Comparison of ENCODE assay signal across 8 cellular contexts in the genomic region with DNA sequence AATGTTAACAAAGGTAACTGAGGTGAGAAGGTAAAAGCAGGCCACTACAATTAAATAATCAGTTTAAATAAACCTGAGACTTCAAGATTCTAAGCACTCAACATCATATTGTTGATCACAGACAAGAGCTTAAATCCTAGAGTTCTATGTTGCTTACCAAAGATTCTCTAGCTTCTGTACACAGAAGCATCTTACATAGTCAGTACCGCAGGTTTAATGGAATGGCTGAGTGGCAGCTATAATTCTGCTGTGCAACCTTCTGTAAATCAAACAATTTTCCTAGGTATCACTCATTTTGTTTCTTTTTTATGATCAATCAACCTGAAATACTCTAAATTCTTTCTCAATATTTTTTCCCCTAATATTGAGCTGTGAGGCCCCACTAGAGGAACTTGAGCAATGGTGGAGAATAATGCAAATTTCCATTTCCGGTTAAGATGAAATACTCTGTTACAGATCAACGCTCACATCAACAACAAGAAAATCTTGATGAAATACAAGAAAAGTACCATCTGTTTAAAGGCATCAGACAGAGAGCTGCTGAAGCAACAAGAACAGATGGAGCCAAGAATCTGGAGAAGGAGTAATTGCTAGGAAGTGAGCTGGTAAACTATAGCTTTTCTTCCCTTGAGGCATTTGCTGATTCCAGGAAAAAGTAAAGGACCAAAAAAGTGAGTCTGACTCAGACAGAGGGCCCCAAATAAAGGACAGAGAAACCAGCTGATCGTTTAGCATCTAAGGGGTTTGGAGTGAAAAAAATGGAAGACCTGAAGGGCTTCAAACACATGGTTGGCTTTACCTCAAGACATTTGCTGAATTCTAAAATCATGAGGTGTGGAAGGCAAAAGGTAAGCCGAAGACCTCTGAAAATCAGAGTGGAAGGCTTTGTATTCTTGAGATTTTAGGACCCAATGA. TPM values are rescaled to one million over a fixed set of nuclear protein-coding genes. Genes with fewer than 3 reads are reported as not detected.
A peak's percentile ranks its signal among the peaks of the same experiment; 100 is the strongest.
DNase-seq lines count a peak whose midpoint lies in the region; ATAC-seq and TF ChIP-seq lines count a peak whose summit lies in the region.

No MANE protein-coding gene starts in this region.

- TF ChIP-seq CTCF in A673 (conservative IDR thresholded peaks at IDR 0.05; ENCODE audit: low read depth, low read length) (no peak), SU-DHL-6 (IDR thresholded peaks at IDR 0.05; ENCODE audit: insufficient read depth, low read length, poor library complexity, severe bottlenecking) (no peak), testis (IDR thresholded peaks at IDR 0.05) (no peak)

- H3K4me3 ChIP-seq in A673 (ENCODE audit: low read depth, low read length, poor library complexity, severe bottlenecking) (no peak overlapping the region), SU-DHL-6 (ENCODE audit: insufficient read depth, low read length, poor library complexity, severe bottlenecking) (peak overlapping the region; percentile 48), testis (no peak overlapping the region)

- WGBS in testis, 2 donors: 86 to 89% methylated on average over 5 of the region's 5 CpGs

- H3K4me2 ChIP-seq in SU-DHL-6 (ENCODE audit: low read depth, low read length, poor library complexity, severe bottlenecking): peak overlapping the region; percentile 89

- DNase-seq in A673 (ENCODE audit: low spot score) (peak; percentile 62), GOT3 (lab: John Stamatoyannopoulos, UW) (no peak), pons (ENCODE audit: low spot score) (no peak), testis (no peak)

- no peaks in the 10 kb centered on the region for H3K9me2 ChIP-seq in SU-DHL-6 (replicated peaks; ENCODE audit: insufficient read depth, low read length)

- H3K27me3 ChIP-seq in A673 (replicated peaks; ENCODE audit: insufficient read depth, low read depth, low read length, poor library complexity) (no peaks in the 10 kb centered on the region), SU-DHL-6 (ENCODE audit: low read length) (no peaks in the 10 kb centered on the region), testis (no peaks in the 10 kb centered on the region)

- no TSS peak for BruUV-seq in A673 (replicated peaks; lab: Mats Ljungman, UMichigan)

- ATAC-seq in GM18868 (IDR thresholded peaks at IDR 0.05; ENCODE audit: unreplicated experiment): peak; percentile 94
- ATAC-seq in HG02885 (IDR thresholded peaks at IDR 0.05; ENCODE audit: poor library complexity, unreplicated experiment): peak; percentile 96
- no peak for ATAC-seq in SK-N-SH treated with all-trans-retinoic acid at 6 μM for 48 hours

- peak overlapping the region; percentile 64 for H3K27ac ChIP-seq in A673 (ENCODE audit: low read depth, low read length, poor library complexity, severe bottlenecking)
- peak overlapping the region; percentile 93 for H3K27ac ChIP-seq in SU-DHL-6 (ENCODE audit: low read depth, low read length)
- H3K27ac ChIP-seq in testis: no peak overlapping the region

- CTCF ChIA-PET in A673 (lab: Charles Lee): no interaction called here

- H3K9me3 ChIP-seq in A673 (ENCODE audit: low read depth, low read length, poor library complexity, severe bottlenecking) (no peaks in the 10 kb centered on the region), SU-DHL-6 (ENCODE audit: insufficient read depth, low read length) (no peaks in the 10 kb centered on the region), testis (no peaks in the 10 kb centered on the region)

- intact Hi-C loops in A673 (cut with micrococcal nuclease; ENCODE audit: unreplicated experiment): no loop called here
- intact Hi-C loops in testis (cut with DNase I; ENCODE audit: low total_unique reads): no loop called here

- no peak for TF ChIP-seq POLR2A in testis (IDR thresholded peaks at IDR 0.05)

- H3K9ac ChIP-seq in SU-DHL-6 (ENCODE audit: low read length): peak overlapping the region; percentile 56

- peaks cover 15% of the 10 kb centered on the region for H3K79me2 ChIP-seq in SU-DHL-6 (ENCODE audit: insufficient read depth, low read length)

- H2AFZ ChIP-seq in SU-DHL-6 (ENCODE audit: low read depth, low read length, severe bottlenecking): peak overlapping the region; percentile 69

- H3F3A ChIP-seq in SU-DHL-6 (ENCODE audit: insufficient read depth): peaks cover 17% of the 10 kb centered on the region

- H4K20me1 ChIP-seq in SU-DHL-6 (ENCODE audit: low read depth, low read length): no peaks in the 10 kb centered on the region

- H3K36me3 ChIP-seq in A673 (ENCODE audit: insufficient read depth, low read length, poor library complexity, severe bottlenecking) (no peaks in the 10 kb centered on the region), SU-DHL-6 (ENCODE audit: low read length) (peaks cover 13% of the 10 kb centered on the region; the same call in 1 of the 2 replicates), testis (ENCODE audit: low read depth, missing control alignments) (no peaks in the 10 kb centered on the region)

- POLR2A ChIA-PET in A673 (lab: Charles Lee; ENCODE audit: low non-redundant PET): interaction anchor here (0.6 kb wide), 1 partner anchor 291 kb away, joined by 4 read pairs; no protein-coding TSS in a partner anchor

- H3K4me1 ChIP-seq in A673 (ENCODE audit: insufficient read depth, low read length, poor library complexity, severe bottlenecking) (peaks cover 7% of the 10 kb centered on the region), testis (no peaks in the 10 kb centered on the region)

TF ChIP-seq in SK-N-SH treated with all-trans-retinoic acid at 6 μM for 48 hours, 23 proteins besides CTCF, POLR2A, EP300 and RAD21 (continues in another document):
- TF ChIP-seq CSDC2 (CRISPR knock-in tag; IDR thresholded peaks at IDR 0.05): no peak
- TF ChIP-seq BACH2 (CRISPR knock-in tag; IDR thresholded peaks at IDR 0.05; ENCODE audit: borderline replicate concordance): no peak
- TF ChIP-seq, protein P1, sequence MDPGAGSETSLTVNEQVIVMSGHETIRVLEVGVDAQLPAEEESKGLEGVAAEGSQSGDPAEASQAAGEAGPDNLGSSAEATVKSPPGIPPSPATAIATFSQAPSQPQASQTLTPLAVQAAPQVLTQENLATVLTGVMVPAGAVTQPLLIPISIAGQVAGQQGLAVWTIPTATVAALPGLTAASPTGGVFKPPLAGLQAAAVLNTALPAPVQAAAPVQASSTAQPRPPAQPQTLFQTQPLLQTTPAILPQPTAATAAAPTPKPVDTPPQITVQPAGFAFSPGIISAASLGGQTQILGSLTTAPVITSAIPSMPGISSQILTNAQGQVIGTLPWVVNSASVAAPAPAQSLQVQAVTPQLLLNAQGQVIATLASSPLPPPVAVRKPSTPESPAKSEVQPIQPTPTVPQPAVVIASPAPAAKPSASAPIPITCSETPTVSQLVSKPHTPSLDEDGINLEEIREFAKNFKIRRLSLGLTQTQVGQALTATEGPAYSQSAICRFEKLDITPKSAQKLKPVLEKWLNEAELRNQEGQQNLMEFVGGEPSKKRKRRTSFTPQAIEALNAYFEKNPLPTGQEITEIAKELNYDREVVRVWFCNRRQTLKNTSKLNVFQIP (CRISPR knock-in tag; IDR thresholded peaks at IDR 0.05; ENCODE audit: borderline replicate concordance, low read depth): no peak
- no peak for TF ChIP-seq ZFP30 (CRISPR knock-in tag; IDR thresholded peaks at IDR 0.05)
- TF ChIP-seq, protein P2, sequence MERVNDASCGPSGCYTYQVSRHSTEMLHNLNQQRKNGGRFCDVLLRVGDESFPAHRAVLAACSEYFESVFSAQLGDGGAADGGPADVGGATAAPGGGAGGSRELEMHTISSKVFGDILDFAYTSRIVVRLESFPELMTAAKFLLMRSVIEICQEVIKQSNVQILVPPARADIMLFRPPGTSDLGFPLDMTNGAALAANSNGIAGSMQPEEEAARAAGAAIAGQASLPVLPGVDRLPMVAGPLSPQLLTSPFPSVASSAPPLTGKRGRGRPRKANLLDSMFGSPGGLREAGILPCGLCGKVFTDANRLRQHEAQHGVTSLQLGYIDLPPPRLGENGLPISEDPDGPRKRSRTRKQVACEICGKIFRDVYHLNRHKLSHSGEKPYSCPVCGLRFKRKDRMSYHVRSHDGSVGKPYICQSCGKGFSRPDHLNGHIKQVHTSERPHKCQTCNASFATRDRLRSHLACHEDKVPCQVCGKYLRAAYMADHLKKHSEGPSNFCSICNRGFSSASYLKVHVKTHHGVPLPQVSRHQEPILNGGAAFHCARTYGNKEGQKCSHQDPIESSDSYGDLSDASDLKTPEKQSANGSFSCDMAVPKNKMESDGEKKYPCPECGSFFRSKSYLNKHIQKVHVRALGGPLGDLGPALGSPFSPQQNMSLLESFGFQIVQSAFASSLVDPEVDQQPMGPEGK (CRISPR knock-in tag; IDR thresholded peaks at IDR 0.05; ENCODE audit: borderline replicate concordance): no peak
- no peak for TF ChIP-seq PPARA (CRISPR knock-in tag; IDR thresholded peaks at IDR 0.05; ENCODE audit: borderline replicate concordance)
- TF ChIP-seq ZNF8 (CRISPR knock-in tag; IDR thresholded peaks at IDR 0.05): no peak
- no peak for TF ChIP-seq ISL1 (CRISPR knock-in tag; IDR thresholded peaks at IDR 0.05)
- no peak for TF ChIP-seq TCF4 (CRISPR knock-in tag; IDR thresholded peaks at IDR 0.05; ENCODE audit: borderline replicate concordance)
- TF ChIP-seq, protein P3, sequence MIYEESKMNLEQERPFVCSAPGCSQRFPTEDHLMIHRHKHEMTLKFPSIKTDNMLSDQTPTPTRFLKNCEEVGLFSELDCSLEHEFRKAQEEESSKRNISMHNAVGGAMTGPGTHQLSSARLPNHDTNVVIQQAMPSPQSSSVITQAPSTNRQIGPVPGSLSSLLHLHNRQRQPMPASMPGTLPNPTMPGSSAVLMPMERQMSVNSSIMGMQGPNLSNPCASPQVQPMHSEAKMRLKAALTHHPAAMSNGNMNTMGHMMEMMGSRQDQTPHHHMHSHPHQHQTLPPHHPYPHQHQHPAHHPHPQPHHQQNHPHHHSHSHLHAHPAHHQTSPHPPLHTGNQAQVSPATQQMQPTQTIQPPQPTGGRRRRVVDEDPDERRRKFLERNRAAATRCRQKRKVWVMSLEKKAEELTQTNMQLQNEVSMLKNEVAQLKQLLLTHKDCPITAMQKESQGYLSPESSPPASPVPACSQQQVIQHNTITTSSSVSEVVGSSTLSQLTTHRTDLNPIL (CRISPR knock-in tag; IDR thresholded peaks at IDR 0.05; ENCODE audit: low read depth): no peak
- TF ChIP-seq ESRRG (CRISPR knock-in tag; IDR thresholded peaks at IDR 0.05): no peak
- TF ChIP-seq GLIS3 (CRISPR knock-in tag; IDR thresholded peaks at IDR 0.05): no peak
- no peak for TF ChIP-seq ZNF565 (CRISPR knock-in tag; conservative IDR thresholded peaks at IDR 0.05; ENCODE audit: low read depth)
- TF ChIP-seq SNAI2 (CRISPR knock-in tag; IDR thresholded peaks at IDR 0.05): no peak
- TF ChIP-seq ZNF70 (CRISPR knock-in tag; IDR thresholded peaks at IDR 0.05): no peak
- TF ChIP-seq ZFP3 (CRISPR knock-in tag; IDR thresholded peaks at IDR 0.05): no peak
- no peak for TF ChIP-seq OSR1 (CRISPR knock-in tag; IDR thresholded peaks at IDR 0.05)
- TF ChIP-seq ZC3H10 (CRISPR knock-in tag; IDR thresholded peaks at IDR 0.05): no peak
- TF ChIP-seq ARNTL (CRISPR knock-in tag; IDR thresholded peaks at IDR 0.05; ENCODE audit: borderline replicate concordance, low read depth): no peak

RNA-seq across cellular contexts. Expression of a gene that starts 22.6 kb away (rescaled TPM):
- 19.2 and 19.5 TPM in 2 replicates for total RNA-seq in A673 (2021)
- 10 to 100 TPM; 23.5 to 30.1 TPM for total RNA-seq in testis
- 14.0 TPM for polyA plus RNA-seq in testis (ENCODE audit: insufficient read depth, low read depth, low replicate concordance)

RNA-seq across cellular contexts. Expression of a gene that starts 47.1 kb away (rescaled TPM):
- 43.4 and 45.7 TPM in 2 replicates for total RNA-seq in A673 (2021)
- total RNA-seq in testis: 1 to 10 TPM; 7.4 to 7.6 TPM
- 11.4 TPM for polyA plus RNA-seq in testis (ENCODE audit: insufficient read depth, low read depth, low replicate concordance)

Comparison
In these comparisons a context has a peak if more than half of its experiments do, and no peak if none do; other contexts are left out.
1. H3K27ac ChIP-seq: peak in A673 (single experiment) and SU-DHL-6 (single experiment); none in testis (0 of 2).